Comparison of ENCODE assay signal across 8 cellular contexts in genomic region chr3:171460226-171461086, GRCh38. TPM values are rescaled to one million over a fixed set of nuclear protein-coding genes. Genes with fewer than 3 reads are reported as not detected.
DNase-seq lines count a peak whose midpoint lies in the region; ATAC-seq and TF ChIP-seq lines count a peak whose summit lies in the region.

Gene TNIK (minus strand): TSS chr3:171460405. CDS start chr3:171460063, 342 bp downstream.

- no peaks in the 10 kb centered on the region for H3K27me3 Mint-ChIP-seq in T-helper 1 cell treated with Interleukin-12 subunit alpha and Interleukin-12 subunit beta and Interleukin-4 antibody, amounts not matched to agents 30 μg/mL and 1 μg/mL, for 36 hours (ENCODE audit: low read depth)

- H3K4me3 ChIP-seq in GM12875 (ENCODE audit: low read depth, low read length) (peak within 1 kb of the TSS; percentile 79), uterus (peak within 1 kb of the TSS; percentile 52 to 61)

- H3K4me1 ChIP-seq in uterus, result no peaks in the 10 kb centered on the region

- H3K9me3 ChIP-seq in uterus, result no peaks in the 10 kb centered on the region

- no peaks in the 10 kb centered on the region for H3K9me3 Mint-ChIP-seq in T-helper 1 cell treated with Interleukin-12 subunit alpha and Interleukin-12 subunit beta and Interleukin-4 antibody, amounts not matched to agents 30 μg/mL and 1 μg/mL, for 36 hours

- H3K27me3 ChIP-seq in uterus, result no peaks in the 10 kb centered on the region

- H3K4me1 Mint-ChIP-seq in T-helper 1 cell treated with Interleukin-12 subunit alpha and Interleukin-12 subunit beta and Interleukin-4 antibody, amounts not matched to agents 30 μg/mL and 1 μg/mL, for 36 hours (ENCODE audit: low read depth), result peaks cover 38% of the 10 kb centered on the region

- peak; percentile 31; the same call in 1 of the 2 replicates for TF ChIP-seq CTCF in GM12875 (IDR thresholded peaks at IDR 0.05; ENCODE audit: borderline replicate concordance, insufficient read depth, low read depth, low read length)
- peak in 3 of 4 experiments; percentile 11 to 32 (median 26) for TF ChIP-seq CTCF in uterus (IDR thresholded peaks at IDR 0.05)

- peak in 1 of 2 donors; percentile 46 for TF ChIP-seq POLR2A in uterus (IDR thresholded peaks at IDR 0.05)

- H3K27ac Mint-ChIP-seq in T-helper 1 cell treated with Interleukin-12 subunit alpha and Interleukin-12 subunit beta and Interleukin-4 antibody, amounts not matched to agents 30 μg/mL and 1 μg/mL, for 36 hours, result peak within 1 kb of the TSS; percentile 92

- intact Hi-C loops in left ventricle myocardium superior (cut with micrococcal nuclease), result no loop called here
- intact Hi-C loops in uterus (cut with DNase I; ENCODE audit: low total_unique reads), result no loop called here

- H3K4me3 Mint-ChIP-seq in T-helper 1 cell treated with Interleukin-12 subunit alpha and Interleukin-12 subunit beta and Interleukin-4 antibody, amounts not matched to agents 30 μg/mL and 1 μg/mL, for 36 hours, result peak within 1 kb of the TSS; percentile 93

- peak within 1 kb of the TSS; percentile 68 to 72 for H3K27ac ChIP-seq in uterus

- H3K36me3 ChIP-seq in uterus, result no peaks in the 10 kb centered on the region

- DNase-seq in NCI-H1417 (lab: John Stamatoyannopoulos, UW), result peak; percentile 89 to 94 (median 91)
- peak; percentile 32 to 97 (median 91) for DNase-seq in amygdala (lab: John Stamatoyannopoulos, UW)
- DNase-seq in left ventricle myocardium superior, result peak; percentile 95
- DNase-seq in pulmonary artery endothelial cell (ENCODE audit: low read depth, low spot score), result peak; percentile 78
- peak; percentile 86 to 91 for DNase-seq in uterus

- ATAC-seq in HG02642 (IDR thresholded peaks at IDR 0.05; ENCODE audit: poor library complexity, unreplicated experiment) (peak; percentile 86), left ventricle myocardium superior (peak; percentile 95)

- peaks cover 7% of the 10 kb centered on the region for H3K36me3 Mint-ChIP-seq in T-helper 1 cell treated with Interleukin-12 subunit alpha and Interleukin-12 subunit beta and Interleukin-4 antibody, amounts not matched to agents 30 μg/mL and 1 μg/mL, for 36 hours (ENCODE audit: low read depth)

RNA-seq across cellular contexts. Expression of gene TNIK, which starts in this region (rescaled TPM):
- total RNA-seq in left ventricle myocardium superior (32.7 TPM), pulmonary artery endothelial cell (36.0 and 37.2 TPM in 2 replicates), uterus (10 to 100 TPM in 1 of 4 donors, 1 to 10 TPM in 3; 1.5 to 20.3 (median 7.7) TPM)

Comparison
In these comparisons a context has a peak if more than half of its experiments do, and no peak if none do; other contexts are left out.
1. Peak in every context shown above with its lines: DNase-seq, ATAC-seq, H3K4me3 ChIP-seq and H3K27ac ChIP-seq.